8 cellular contexts compared by ENCODE assay signal in the genomic region with DNA sequence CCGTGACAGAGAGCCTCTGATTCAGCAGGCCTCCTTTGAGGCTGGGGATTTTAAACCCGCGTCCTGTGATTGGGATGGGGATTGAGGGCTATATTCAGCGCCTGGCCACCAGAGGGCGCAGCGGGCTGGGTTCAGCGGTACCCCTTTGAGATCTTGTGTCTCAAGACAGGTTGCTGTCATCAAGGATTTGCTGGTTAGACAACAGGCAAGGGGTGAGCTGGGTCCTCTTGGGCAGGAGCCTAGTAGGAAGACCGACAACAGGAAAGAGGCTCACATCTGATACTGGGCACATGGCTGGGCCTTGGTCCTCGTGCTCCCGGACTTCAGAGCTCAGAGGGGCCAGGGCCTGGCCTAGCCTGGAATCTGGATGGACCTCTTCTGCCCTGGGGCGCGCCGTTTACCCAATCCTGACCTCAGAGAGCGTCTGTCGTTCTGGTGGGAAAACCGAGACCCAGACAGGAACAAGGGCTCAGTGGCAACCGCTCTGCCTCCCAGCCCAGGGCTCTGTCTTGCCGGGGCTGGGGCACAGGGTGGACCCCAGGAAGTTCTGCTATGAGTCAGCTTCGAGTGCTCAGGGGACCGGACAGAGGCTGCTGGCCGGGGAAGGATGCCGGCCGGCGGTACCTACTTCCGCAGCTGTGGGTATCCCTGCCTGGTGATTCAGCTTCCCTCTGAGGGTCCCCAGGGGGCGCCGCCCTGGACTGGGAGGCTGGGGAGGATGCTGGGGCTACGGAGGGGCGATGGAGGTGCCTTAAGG. TPM values are rescaled to one million over a fixed set of nuclear protein-coding genes. Genes with fewer than 3 reads are reported as not detected.
DNase-seq lines count a peak whose midpoint lies in the region; ATAC-seq and TF ChIP-seq lines count a peak whose summit lies in the region.

No MANE protein-coding gene starts in this region.

- BruUV-seq in Calu3 (replicated peaks; lab: Mats Ljungman, UMichigan): no TSS peak

- H3K9me3 ChIP-seq in HUES48 (ENCODE audit: control insufficient read depth, insufficient read depth, low read length) (no peaks in the 10 kb centered on the region), OCI-LY1 (ENCODE audit: low read length) (no peaks in the 10 kb centered on the region), mucosa of descending colon (no peaks in the 10 kb centered on the region)

- H3K36me3 ChIP-seq in HUES48 (ENCODE audit: control insufficient read depth, insufficient read depth, low read length) (no peaks in the 10 kb centered on the region), OCI-LY1 (ENCODE audit: insufficient read depth, low read length) (no peaks in the 10 kb centered on the region), mucosa of descending colon (ENCODE audit: low read depth) (no peaks in the 10 kb centered on the region)

- H3K27ac ChIP-seq in HUES48 (ENCODE audit: low read depth, low read length): peak overlapping the region; percentile 19
- H3K27ac ChIP-seq in OCI-LY1 (ENCODE audit: low read depth, low read length, poor library complexity, severe bottlenecking): peak overlapping the region; percentile 35
- peak overlapping the region; percentile 75 for H3K27ac ChIP-seq in epithelial cell of prostate

- no peaks in the 10 kb centered on the region for H3K9me2 ChIP-seq in OCI-LY1 (ENCODE audit: low read depth, low read length)

- peaks cover 24% of the 10 kb centered on the region for H3K36me3 Mint-ChIP-seq in Calu3 (ENCODE audit: insufficient read depth, unreplicated experiment)

- peak; percentile 37 for ATAC-seq in GM21367 (IDR thresholded peaks at IDR 0.05; ENCODE audit: unreplicated experiment)
- peak; percentile 78 for ATAC-seq in mucosa of descending colon

- CTCF ChIA-PET in Calu3 (lab: Charles Lee): interaction anchor here (0.5 to 4.0 kb wide), 16 partner anchors 14 to 294 kb away, joined by 3 to 83 read pairs (median 4); a partner anchor contains a TSS

- no peaks in the 10 kb centered on the region for H3F3A ChIP-seq in OCI-LY1 (ENCODE audit: insufficient read depth, low read length)

- H3K9me3 Mint-ChIP-seq in Calu3 (ENCODE audit: low read depth, unreplicated experiment): peaks cover 3% of the 10 kb centered on the region

- H3K4me1 ChIP-seq in HUES48 (ENCODE audit: control insufficient read depth, insufficient read depth, low read length) (peaks cover 15% of the 10 kb centered on the region; the same call in 1 of the 2 replicates), OCI-LY1 (ENCODE audit: insufficient read depth, low read length, severe bottlenecking) (peaks cover 25% of the 10 kb centered on the region), mucosa of descending colon (ENCODE audit: low read depth) (peaks cover 25% of the 10 kb centered on the region)

- H3K4me1 Mint-ChIP-seq in Calu3 (ENCODE audit: low read depth, unreplicated experiment): peaks cover 8% of the 10 kb centered on the region

- H3K9ac ChIP-seq in HUES48 (ENCODE audit: low read depth, low read length) (no peak overlapping the region), OCI-LY1 (ENCODE audit: low read length) (peak overlapping the region; percentile 46)

- H3K79me2 ChIP-seq in OCI-LY1 (ENCODE audit: insufficient read depth, low read length): no peaks in the 10 kb centered on the region

- no peaks in the 10 kb centered on the region for H4K20me1 ChIP-seq in OCI-LY1 (ENCODE audit: insufficient read depth, low read length)

- peak overlapping the region; percentile 76 for H3K4me2 ChIP-seq in OCI-LY1 (ENCODE audit: low read length)

- H3K4me3 Mint-ChIP-seq in Calu3 (ENCODE audit: low read depth, unreplicated experiment): peak overlapping the region; percentile 75

- H3K27me3 Mint-ChIP-seq in Calu3 (ENCODE audit: unreplicated experiment): no peaks in the 10 kb centered on the region

- TF ChIP-seq CTCF in Calu3 (IDR thresholded peaks at IDR 0.05; ENCODE audit: unreplicated experiment): peak; percentile 94
- peak; percentile 88 for TF ChIP-seq CTCF in OCI-LY1 (IDR thresholded peaks at IDR 0.05; ENCODE audit: low read length)
- TF ChIP-seq CTCF in mucosa of descending colon (IDR thresholded peaks at IDR 0.05): peak; percentile 84

- H3K4me3 ChIP-seq in HUES48 (ENCODE audit: low read depth, low read length): peak overlapping the region; percentile 53
- peak overlapping the region; percentile 67 for H3K4me3 ChIP-seq in OCI-LY1 (ENCODE audit: low read depth, low read length, poor library complexity, severe bottlenecking)
- no peak overlapping the region for H3K4me3 ChIP-seq in mucosa of descending colon

- peak overlapping the region; percentile 68; the same call in 1 of the 2 replicates for H2AFZ ChIP-seq in OCI-LY1 (ENCODE audit: low read length)

- peaks cover 3% of the 10 kb centered on the region; the same call in 1 of the 2 replicates for H3K27me3 ChIP-seq in HUES48 (ENCODE audit: control insufficient read depth, insufficient read depth, low read length)
- H3K27me3 ChIP-seq in OCI-LY1 (ENCODE audit: insufficient read depth, low read length): no peaks in the 10 kb centered on the region

- peak overlapping the region; percentile 44 for H3K27ac Mint-ChIP-seq in Calu3 (ENCODE audit: unreplicated experiment)

- intact Hi-C loops in Calu3 (cut with micrococcal nuclease; ENCODE audit: unreplicated experiment) (loop anchor here (1.0 kb wide), 1 partner anchor 121 kb away; no protein-coding TSS in a partner anchor), mucosa of descending colon (cut with DNase I, micrococcal nuclease) (loop anchor here (1.0 to 5.0 kb wide), 2 partner anchors 121 to 123 kb away; no protein-coding TSS in a partner anchor)

- DNase-seq in Calu3 (peak; percentile 88), activated T-cell treated with anti-CD3 and anti-CD28 coated beads for 1 hour (ENCODE audit: low read depth) (peak; percentile 91), epithelial cell of prostate (ENCODE audit: low read depth, low spot score) (peak; percentile 68), mucosa of descending colon (peak; percentile 90 to 92 (median 92))
- DNase-seq in stimulated activated CD8-positive, alpha-beta memory T cell treated with anti-CD3 and anti-CD28 coated beads, Interleukin-2, amount 100 ng/mL, for 48 hours (ENCODE audit: low read depth in 2 of 2): peak; percentile 82 to 88

RNA-seq across cellular contexts. Expression of a gene that starts 0.9 kb away (rescaled TPM):
- 3.2 and 4.0 TPM in 2 replicates for total RNA-seq in Calu3 (2022)
- total RNA-seq in mucosa of descending colon: 1 to 10 TPM; 5.0 to 8.5 (median 7.6) TPM

RNA-seq across cellular contexts. Expression of a gene that starts 27.7 kb away (rescaled TPM):
- total RNA-seq in Calu3 (2022) (11.0 and 25.9 TPM in 2 replicates), mucosa of descending colon (10 to 100 TPM; 23.3 to 43.7 (median 40.2) TPM)

RNA-seq across cellular contexts. Expression of a gene that starts 33.0 kb away (rescaled TPM):
- total RNA-seq in Calu3 (2022) (10.7 and 11.6 TPM in 2 replicates), mucosa of descending colon (10 to 100 TPM; 16.2 to 21.6 (median 16.3) TPM)

RNA-seq across cellular contexts. Expression of a gene that starts 42.9 kb away (rescaled TPM):
- 98.9 and 106 TPM in 2 replicates for total RNA-seq in Calu3 (2022)
- 10 to 100 TPM; 46.2 to 54.3 (median 48.5) TPM for total RNA-seq in mucosa of descending colon

Comparison
In these comparisons a context has a peak if more than half of its experiments do, and no peak if none do; other contexts are left out.
1. H3K27ac ChIP-seq: peak in every context shown above with its lines; median percentile 75 in epithelial cell of prostate; 35 in OCI-LY1; 19 in HUES48.